Comparison of ENCODE assay signal across 15 cellular contexts in genomic region chr9:87193925-87194380, GRCh38.
DNase-seq lines count a peak whose midpoint lies in the region; ATAC-seq and TF ChIP-seq lines count a peak whose summit lies in the region.
"Had no signal": no experiment of that assay in that cellular context is flagged by ENCODE, and none has a peak within 500 bp of the region (broad histone marks: within the 10 kb centered on the region; RNA-seq: fewer than 3 reads in every experiment).

No MANE protein-coding gene starts in this region.

- peak; percentile 78 for DNase-seq in AG08395 (ENCODE audit: low spot score)
- peak; percentile 73 for DNase-seq in RPMI7951 (ENCODE audit: low read depth)
- DNase-seq in fibroblast of gingiva (ENCODE audit: low read depth) = peak; percentile 97
- no peak for DNase-seq in omental fat pad (ENCODE audit: low spot score)
- DNase-seq in activated CD4-positive, alpha-beta T cell treated with anti-CD3 and anti-CD28 coated beads for 4 hours = no peak
- no peak for DNase-seq in ecto neural progenitor cell (ENCODE audit: low spot score)
- no peak for DNase-seq in iPS-NIHi7 (ENCODE audit: extremely low spot score)
- no peak for DNase-seq in activated CD4-positive, alpha-beta T cell treated with anti-CD3 and anti-CD28 coated beads, Interleukin-2, amount 50 U/mL, for 48 hours
- DNase-seq: activated CD8-positive, alpha-beta T cell treated with anti-CD3 and anti-CD28 coated beads for 36 hours; AML-193; effector memory CD8-positive, alpha-beta T cell; NCI-H187 treated with DMSO at 0.1 percent for 48 hours; stimulated activated CD4-positive, alpha-beta T cell treated with anti-CD3 and anti-CD28 coated beads, Interleukin-2, amount 100 ng/mL, for 48 hours; stimulated activated naive CD8-positive, alpha-beta T cell treated with anti-CD3 and anti-CD28 coated beads, Interleukin-15, amount 100 ng/mL, for 72 hours; T-helper 1 cell had no signal

- peak; percentile 21 for ATAC-seq in omental fat pad (ENCODE audit: low FRiP score)
- ATAC-seq: activated CD8-positive, alpha-beta T cell treated with anti-CD3 and anti-CD28 coated beads for 36 hours; effector memory CD8-positive, alpha-beta T cell; stimulated activated naive CD8-positive, alpha-beta T cell treated with anti-CD3 and anti-CD28 coated beads, Interleukin-15, amount 100 ng/mL, for 72 hours had no signal

- TF ChIP-seq CTCF in omental fat pad (IDR thresholded peaks at IDR 0.05) = no peak

Comparison
In these comparisons a context has a peak if more than half of its experiments do, and no peak if none do; other contexts are left out.
1. DNase-seq: peak in AG08395 (single experiment), RPMI7951 (single experiment) and fibroblast of gingiva (single experiment); none in omental fat pad (single experiment), activated CD4-positive, alpha-beta T cell treated with anti-CD3 and anti-CD28 coated beads for 4 hours (0 of 2), ecto neural progenitor cell (single experiment), iPS-NIHi7 (single experiment) and activated CD4-positive, alpha-beta T cell treated with anti-CD3 and anti-CD28 coated beads, Interleukin-2, amount 50 U/mL, for 48 hours (0 of 2).